Comparison of ENCODE assay signal across 17 cellular contexts in genomic region chr18:41594582-41594981, GRCh38.
"Had no signal": no experiment of that assay in that cellular context is flagged by ENCODE, and none has a peak within 500 bp of the region (broad histone marks: within the 10 kb centered on the region; RNA-seq: fewer than 3 reads in every experiment).

No MANE protein-coding gene starts in this region.

- ATAC-seq: activated CD8-positive, alpha-beta T cell treated with anti-CD3 and anti-CD28 coated beads, Interleukin-2, amount 10 ng/mL, durations not matched to agents 7 days and 5 days; activated naive CD4-positive, alpha-beta T cell treated with anti-CD3 and anti-CD28 coated beads, Interleukin-2, amount 50 U/mL, for 72 hours; stimulated activated effector memory CD8-positive, alpha-beta T cell treated with anti-CD3 and anti-CD28 coated beads, Interleukin-12 subunit alpha, Interleukin-12 subunit beta, amount 100 ng/mL, for 72 hours had no signal

- DNase-seq: activated CD4-positive, alpha-beta T cell treated with anti-CD3 and anti-CD28 coated beads, Interleukin-2, amount 10 ng/mL, durations not matched to agents 24 days and 14 days; activated CD4-positive, CD25-positive, alpha-beta regulatory T cell; activated CD8-positive, alpha-beta memory T cell treated with anti-CD3 and anti-CD28 coated beads, Interleukin-2, amount 50 U/mL, for 4 hours; activated CD8-positive, alpha-beta T cell treated with anti-CD3 and anti-CD28 coated beads, Interleukin-2, amount 10 ng/mL, durations not matched to agents 7 days and 5 days; activated effector memory CD4-positive, alpha-beta T cell treated with anti-CD3 and anti-CD28 coated beads, Interleukin-2, amount 50 U/mL, for 16 hours; activated T-cell treated with anti-CD3 and anti-CD28 coated beads, Interleukin-2, amount 50 U/mL, for 48 hours; amniotic stem cell; caudate nucleus; colonic mucosa; immature natural killer cell; midbrain; ovary; sigmoid colon; thyroid gland had no signal

- H3K4me3 ChIP-seq: colonic mucosa, esophagus muscularis mucosa, ovary, sigmoid colon, thyroid gland had no signal

- H3K4me1 ChIP-seq: colonic mucosa, esophagus muscularis mucosa, sigmoid colon, thyroid gland had no signal

- H3K9me3 ChIP-seq: colonic mucosa, esophagus muscularis mucosa, ovary, sigmoid colon, thyroid gland had no signal

- H3K27ac ChIP-seq: colonic mucosa, esophagus muscularis mucosa, ovary, sigmoid colon, thyroid gland had no signal

- H3K36me3 ChIP-seq: colonic mucosa, esophagus muscularis mucosa, ovary, sigmoid colon, thyroid gland had no signal

- H3K27me3 ChIP-seq: colonic mucosa, esophagus muscularis mucosa, ovary, sigmoid colon, thyroid gland had no signal
